26 cellular contexts compared by ENCODE assay signal in the genomic region with DNA sequence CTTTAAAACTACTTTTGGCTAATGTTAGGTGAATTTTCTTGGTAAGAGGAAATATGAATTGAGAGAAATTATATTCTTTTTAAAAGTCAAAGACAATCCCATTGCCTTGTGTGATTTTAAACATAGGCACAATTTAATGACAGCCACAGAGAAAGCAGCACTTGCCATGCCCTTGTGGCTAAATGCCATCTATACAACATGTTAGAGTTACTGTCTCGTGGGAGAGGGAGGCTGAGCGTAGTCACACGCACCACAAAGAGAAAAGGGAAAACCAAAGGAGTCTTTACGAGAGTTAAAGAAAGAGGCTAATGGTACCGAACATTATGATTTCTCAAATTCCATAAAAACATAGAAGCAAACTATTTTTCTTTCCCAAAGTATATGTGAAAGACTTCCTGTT.
DNase-seq lines count a peak whose midpoint lies in the region; ATAC-seq and TF ChIP-seq lines count a peak whose summit lies in the region.
"Had no signal": no experiment of that assay in that cellular context is flagged by ENCODE, and none has a peak within 500 bp of the region (broad histone marks: within the 10 kb centered on the region; RNA-seq: fewer than 3 reads in every experiment).

No MANE protein-coding gene starts in this region.

- H3K9ac ChIP-seq in Loucy (ENCODE audit: low read depth, low read length, poor library complexity, severe bottlenecking) (no peak overlapping the region), colonic mucosa (ENCODE audit: low read depth in 2 of 2, low read length in 2 of 2) (no peak overlapping the region)

- no peak overlapping the region for H3K4me3 Mint-ChIP-seq in osteocyte (ENCODE audit: unreplicated experiment)
- H3K4me3 Mint-ChIP-seq: CD8-positive, alpha-beta memory T cell had no signal

- ATAC-seq in GM19351 (IDR thresholded peaks at IDR 0.05; ENCODE audit: unreplicated experiment), result no peak
- ATAC-seq in HG03439 (IDR thresholded peaks at IDR 0.05; ENCODE audit: unreplicated experiment), result no peak
- ATAC-seq in GM19023 (IDR thresholded peaks at IDR 0.05; ENCODE audit: unreplicated experiment), result no peak
- ATAC-seq: Right ventricle myocardium inferior had no signal

- H3K79me2 ChIP-seq in Loucy (ENCODE audit: insufficient read depth, low read length), result no peaks in the 10 kb centered on the region

- H3K27ac ChIP-seq in dorsolateral prefrontal cortex (peak overlapping the region in 1 of 59 donors; percentile 22), colonic mucosa (no peak overlapping the region)
- H3K27ac ChIP-seq: Peyer's patch, SJSA1 had no signal

- no peaks in the 10 kb centered on the region for H4K20me1 ChIP-seq in Loucy (ENCODE audit: insufficient read depth, low read length, poor library complexity, severe bottlenecking)

- no peaks in the 10 kb centered on the region for H3K9me3 Mint-ChIP-seq in osteocyte (ENCODE audit: unreplicated experiment)
- H3K9me3 Mint-ChIP-seq: CD8-positive, alpha-beta memory T cell had no signal

- H3F3A ChIP-seq in Loucy (ENCODE audit: low read depth), result peaks cover 10% of the 10 kb centered on the region

- peak overlapping the region; percentile 16 for H3K4me2 ChIP-seq in Loucy (ENCODE audit: low read depth, low read length, poor library complexity, severe bottlenecking)

- no peak overlapping the region for H2AFZ ChIP-seq in Loucy (ENCODE audit: low read length)

- peaks cover 25% of the 10 kb centered on the region for H3K4me1 Mint-ChIP-seq in osteocyte (ENCODE audit: unreplicated experiment)

- H3K4me1 ChIP-seq in Loucy (ENCODE audit: insufficient read depth, low read length, poor library complexity, severe bottlenecking), result peaks cover 70% of the 10 kb centered on the region
- H3K4me1 ChIP-seq in colonic mucosa, result no peaks in the 10 kb centered on the region
- H3K4me1 ChIP-seq: Peyer's patch, SJSA1 had no signal

- H3K27ac Mint-ChIP-seq in osteocyte (ENCODE audit: unreplicated experiment), result peak overlapping the region; percentile 54
- H3K27ac Mint-ChIP-seq: CD8-positive, alpha-beta memory T cell had no signal

- DNase-seq in Ammon's horn (ENCODE audit: low spot score) (peak; percentile 24), dorsolateral prefrontal cortex (no peak), osteocyte (ENCODE audit: extremely low spot score, unreplicated experiment) (no peak), colonic mucosa (no peak)
- DNase-seq: 8988T; C1 segment of cervical spinal cord; Calu3; CD8-positive, alpha-beta memory T cell; DMS153; IMR-90; Karpas-422; NCI-H1092; NCI-H1436; NCI-H1930; NCI-H2171; NCI-H345; NCI-H524; NCI-H774; NK-92 treated with Interleukin-12 subunit alpha and Interleukin-12 subunit beta, amount 100 ng/mL, for 24 hours; Peyer's patch had no signal

- 0 out of 2 replicates have a peak, but pooled peaks have one; percentile 19 for TF ChIP-seq CTCF in Loucy (conservative IDR thresholded peaks at IDR 0.05; ENCODE audit: low read length)
- TF ChIP-seq CTCF in dorsolateral prefrontal cortex (IDR thresholded peaks at IDR 0.05 in 54 of 56, conservative IDR thresholded peaks at IDR 0.05 in 2 of 56; ENCODE audit: low read depth in 1 of 56, partially characterized antibody in 56 of 56), result no peak
- no peak for TF ChIP-seq CTCF in osteocyte (IDR thresholded peaks at IDR 0.05)
- no peak for TF ChIP-seq CTCF in colonic mucosa (IDR thresholded peaks at IDR 0.05)

- no peak overlapping the region for H3K4me3 ChIP-seq in Loucy (ENCODE audit: low read length, poor library complexity, severe bottlenecking)
- peak overlapping the region in 30 of 59 donors; percentile 1 to 47 (median 19) for H3K4me3 ChIP-seq in dorsolateral prefrontal cortex
- H3K4me3 ChIP-seq in colonic mucosa, result no peak overlapping the region
- H3K4me3 ChIP-seq: Peyer's patch, SJSA1 had no signal

- H3K9me3 ChIP-seq in Loucy (ENCODE audit: insufficient read depth, low read depth, low read length), result no peaks in the 10 kb centered on the region
- H3K9me3 ChIP-seq in colonic mucosa, result no peaks in the 10 kb centered on the region
- H3K9me3 ChIP-seq: Peyer's patch, SJSA1 had no signal

- H3K36me3 ChIP-seq in Loucy (ENCODE audit: insufficient read depth, low read length) (no peaks in the 10 kb centered on the region), colonic mucosa (no peaks in the 10 kb centered on the region)
- H3K36me3 ChIP-seq: Peyer's patch, SJSA1 had no signal

- intact Hi-C loops in dorsolateral prefrontal cortex (cut with DNase I), result no loop called here
- intact Hi-C loops in colonic mucosa (cut with DNase I), result no loop called here

- no peaks in the 10 kb centered on the region for H3K36me3 Mint-ChIP-seq in osteocyte (ENCODE audit: unreplicated experiment)
- H3K36me3 Mint-ChIP-seq: CD8-positive, alpha-beta memory T cell had no signal

- H3K9me2 ChIP-seq in Loucy (replicated peaks; ENCODE audit: low read depth, low read length), result no peaks in the 10 kb centered on the region

- H3K27me3 ChIP-seq in Loucy (ENCODE audit: insufficient read depth, low read length, poor library complexity, severe bottlenecking) (no peaks in the 10 kb centered on the region), dorsolateral prefrontal cortex (no peaks in the 10 kb centered on the region), colonic mucosa (no peaks in the 10 kb centered on the region)
- H3K27me3 ChIP-seq: Peyer's patch, SJSA1 had no signal

- no peaks in the 10 kb centered on the region for H3K27me3 Mint-ChIP-seq in osteocyte (ENCODE audit: unreplicated experiment)
- H3K27me3 Mint-ChIP-seq: CD8-positive, alpha-beta memory T cell had no signal

Comparison
In these comparisons a context has a peak if more than half of its experiments do, and no peak if none do; other contexts are left out.
1. H3K4me3 ChIP-seq: peak in dorsolateral prefrontal cortex (30 of 59); none in Loucy (single experiment) and colonic mucosa (single experiment).